In the genomic region with DNA sequence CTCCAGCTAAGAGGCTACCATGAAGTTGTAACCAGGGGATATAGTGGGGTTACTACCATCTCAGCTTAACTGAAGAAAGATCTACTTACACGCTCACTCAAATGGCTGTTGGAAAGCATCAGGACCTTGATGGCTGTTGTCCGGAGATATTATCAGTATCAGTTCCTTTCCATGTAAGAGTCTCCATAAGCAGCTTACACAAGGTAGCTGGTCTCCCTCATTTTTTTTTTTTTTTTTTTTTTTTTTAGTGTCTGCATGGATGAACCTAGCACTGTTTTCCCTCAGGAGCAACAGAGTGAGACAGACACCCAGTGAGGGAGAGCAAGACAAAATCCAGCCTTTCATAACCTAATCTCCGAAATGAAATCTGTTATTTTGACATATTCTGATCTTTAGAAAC, we compare ENCODE assay signal across 23 cellular contexts.
"Had no signal": no experiment of that assay in that cellular context is flagged by ENCODE, and none has a peak within 500 bp of the region (broad histone marks: within the 10 kb centered on the region; RNA-seq: fewer than 3 reads in every experiment).

No MANE protein-coding gene starts in this region.

- ATAC-seq: stimulated activated effector memory CD8-positive, alpha-beta T cell treated with anti-CD3 and anti-CD28 coated beads, Interleukin-12 subunit alpha, Interleukin-12 subunit beta, amount 100 ng/mL, for 72 hours; stimulated activated memory B cell treated with anti-CD40 and anti-IgM and Interleukin-4, amounts not matched to agents 10 μg/mL and 1 μg/mL and 100 μg/mL, for 72 hours; stimulated activated naive B cell treated with anti-CD40 and anti-IgM and Interleukin-4, amounts not matched to agents 10 μg/mL and 1 μg/mL and 100 μg/mL, for 72 hours; stimulated activated naive CD8-positive, alpha-beta T cell treated with anti-CD3 and anti-CD28 coated beads, Interleukin-15, amount 100 ng/mL, for 72 hours; stimulated activated naive CD8-positive, alpha-beta T cell treated with anti-CD3 and anti-CD28 coated beads, Interleukin-15, Interleukin-2, amounts not matched to agents 100 U/mL and 50 U/mL, for 24 hours; upper lobe of right lung had no signal

- FAIRE-seq: urothelium cell line had no signal

- DNase-seq: stimulated activated CD4-positive, alpha-beta T cell treated with anti-CD3 and anti-CD28 coated beads, Interleukin-2, amount 100 ng/mL, for 48 hours; stimulated activated CD4-positive, alpha-beta T cell treated with anti-CD3 and anti-CD28 coated beads, Interleukin-4, amount 100 ng/mL, for 1 hour; stimulated activated CD4-positive, alpha-beta T cell treated with anti-CD3 and anti-CD28 coated beads, Interleukin-4, amount 100 ng/mL, for 24 hours; stimulated activated CD4-positive, alpha-beta T cell treated with anti-CD3 and anti-CD28 coated beads, Interleukin-4, amount 100 ng/mL, for 4 hours; stimulated activated CD8-positive, alpha-beta memory T cell treated with anti-CD3 and anti-CD28 coated beads, Interleukin-4, amount 100 ng/mL, for 48 hours; stimulated activated naive B cell treated with anti-CD40 and anti-IgM and Interleukin-4, amounts not matched to agents 10 μg/mL and 1 μg/mL and 100 μg/mL, for 72 hours; stimulated activated naive CD4-positive, alpha-beta T cell; stimulated activated naive CD4-positive, alpha-beta T cell treated with Interleukin-2 at 50 U/mL for 16 hours; stimulated activated naive CD8-positive, alpha-beta T cell treated with anti-CD3 and anti-CD28 coated beads, Interleukin-15, amount 100 ng/mL, for 72 hours; stimulated activated naive CD8-positive, alpha-beta T cell treated with anti-CD3 and anti-CD28 coated beads, Interleukin-15, Interleukin-2, amounts not matched to agents 100 U/mL and 50 U/mL, for 24 hours; stomach; substantia nigra; testis; thyroid gland; tibial artery; transverse colon; trophoblast cell; upper lobe of left lung; upper lobe of right lung; uterus had no signal
